Comparison of ENCODE assay signal across 8 cellular contexts in the genomic region with DNA sequence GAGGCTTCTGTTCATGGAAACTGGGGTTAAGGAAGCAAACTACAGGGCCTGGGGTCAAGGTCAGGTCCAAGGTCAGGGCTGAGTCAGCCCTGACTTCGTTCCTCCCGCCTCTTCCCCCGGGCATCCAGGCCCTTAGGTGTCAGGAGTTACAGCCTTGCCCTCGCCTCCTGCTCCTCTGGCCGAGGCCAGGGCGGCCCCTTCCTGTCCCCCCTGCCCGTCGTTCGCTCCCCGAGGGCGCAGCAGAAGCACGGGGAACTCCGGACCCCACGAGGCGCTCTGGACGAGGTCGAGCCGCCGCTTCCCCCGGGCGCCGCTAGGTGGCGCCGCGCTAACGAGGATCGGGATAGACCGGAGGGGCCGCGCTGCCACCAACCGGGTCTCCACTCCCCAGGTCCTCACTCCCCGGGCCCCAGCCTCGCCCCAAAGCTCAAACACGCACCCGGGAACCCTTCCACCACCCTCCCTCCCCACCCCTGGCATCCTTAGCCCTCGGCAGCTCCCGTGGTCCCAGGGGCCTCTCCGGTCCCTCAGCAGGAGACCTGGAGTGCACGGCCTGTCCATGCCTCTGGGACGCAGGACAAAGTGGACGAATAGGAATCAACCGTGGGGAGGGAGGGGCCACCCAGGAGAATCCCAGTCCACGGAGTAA. TPM values are rescaled to one million over a fixed set of nuclear protein-coding genes. Genes with fewer than 3 reads are reported as not detected.
DNase-seq lines count a peak whose midpoint lies in the region; ATAC-seq, FAIRE-seq and TF ChIP-seq lines count a peak whose summit lies in the region.

No MANE protein-coding gene starts in this region.

- H3K36me3 ChIP-seq in prostate gland (no peaks in the 10 kb centered on the region), uterus (no peaks in the 10 kb centered on the region)

- H3K9me3 Mint-ChIP-seq in activated naive CD4-positive, alpha-beta T cell treated with anti-CD3 and anti-CD28 coated beads, Interleukin-2, amount 50 U/mL, for 72 hours: no peaks in the 10 kb centered on the region

- POLR2A ChIA-PET in AG04449 (lab: Yijun Ruan, JAX): interaction anchor here (0.6 kb wide), 1 partner anchor 340 kb away, joined by 6 read pairs; no protein-coding TSS in a partner anchor

- H3K27ac Mint-ChIP-seq in activated naive CD4-positive, alpha-beta T cell treated with anti-CD3 and anti-CD28 coated beads, Interleukin-2, amount 50 U/mL, for 72 hours: no peak overlapping the region

- H3K27ac ChIP-seq in prostate gland (no peak overlapping the region), uterus (peak overlapping the region in 1 of 2 donors; percentile 2)

- WGBS in prostate gland: 4% methylated on average over 28 of the region's 43 CpGs

- peak overlapping the region; percentile 40 for H3K4me3 ChIP-seq in AG04449 (ENCODE audit: low read depth, low read length)
- H3K4me3 ChIP-seq in Jurkat, Clone E6-1 (ENCODE audit: low read length): peak overlapping the region; percentile 27; the same call in 1 of the 2 replicates
- no peak overlapping the region for H3K4me3 ChIP-seq in prostate gland
- H3K4me3 ChIP-seq in uterus: peak overlapping the region in 1 of 2 donors; percentile 8

- no peaks in the 10 kb centered on the region for H3K9me3 ChIP-seq in prostate gland
- H3K9me3 ChIP-seq in uterus: no peaks in the 10 kb centered on the region

- no peak for TF ChIP-seq POLR2A in prostate gland (IDR thresholded peaks at IDR 0.05)
- peak in 1 of 2 donors; percentile 26 for TF ChIP-seq POLR2A in uterus (IDR thresholded peaks at IDR 0.05)

- peak; percentile 98 for ATAC-seq in SK-N-SH treated with all-trans-retinoic acid at 6 μM for 48 hours
- ATAC-seq in activated naive CD4-positive, alpha-beta T cell treated with anti-CD3 and anti-CD28 coated beads, Interleukin-2, amount 50 U/mL, for 72 hours: peak; percentile 92 to 95

- FAIRE-seq in GM18507 (lab: Jason Lieb, UNC): peak; percentile 61

- TF ChIP-seq CTCF in AG04449 (IDR thresholded peaks at IDR 0.05; ENCODE audit: insufficient read depth, low read length, missing control alignments): peak; percentile 96
- peak; percentile 84 to 93 (median 90) for TF ChIP-seq CTCF in prostate gland (IDR thresholded peaks at IDR 0.05)
- peak; percentile 92 to 97 (median 95) for TF ChIP-seq CTCF in uterus (IDR thresholded peaks at IDR 0.05)

- DNase-seq in AG04449 (ENCODE audit: low read depth, low spot score): no peak
- DNase-seq in GM18507 (ENCODE audit: extremely low spot score, insufficient read length, low read depth): peak; percentile 79
- DNase-seq in Jurkat, Clone E6-1 (ENCODE audit: low read depth, low spot score): peak; percentile 36
- DNase-seq in activated naive CD4-positive, alpha-beta T cell treated with anti-CD3 and anti-CD28 coated beads, Interleukin-2, amount 50 U/mL, for 72 hours (ENCODE audit: low spot score in 2 of 2): peak; percentile 71 to 94
- DNase-seq in cardiac septum (ENCODE audit: low spot score): peak; percentile 92
- peak; percentile 58 for DNase-seq in prostate gland (ENCODE audit: low spot score)
- DNase-seq in uterus: peak; percentile 78 to 85

- H3K36me3 Mint-ChIP-seq in activated naive CD4-positive, alpha-beta T cell treated with anti-CD3 and anti-CD28 coated beads, Interleukin-2, amount 50 U/mL, for 72 hours: no peaks in the 10 kb centered on the region

- intact Hi-C loops in cardiac septum (cut with DNase I): loop anchor here (1.0 to 10.0 kb wide), 4 partner anchors 126 to 584 kb away; no protein-coding TSS in a partner anchor
- intact Hi-C loops in prostate gland (cut with DNase I): loop anchor here (2.0 to 5.0 kb wide), 4 partner anchors 126 to 584 kb away; no protein-coding TSS in a partner anchor
- intact Hi-C loops in uterus (cut with DNase I; ENCODE audit: low total_unique reads): loop anchor here (5.0 kb wide), 1 partner anchor 584 kb away; no protein-coding TSS in a partner anchor

- H3K27me3 ChIP-seq in prostate gland (replicated peaks; ENCODE audit: insufficient read depth) (no peaks in the 10 kb centered on the region), uterus (no peaks in the 10 kb centered on the region)

- H3K4me1 ChIP-seq in prostate gland (replicated peaks) (no peaks in the 10 kb centered on the region), uterus (peaks cover 0 to 5% of the 10 kb centered on the region in 2 donors)

- CTCF ChIA-PET in AG04449 (lab: Yijun Ruan, JAX): interaction anchor here (0.8 to 2.6 kb wide), 29 partner anchors 9 to 585 kb away, joined by 3 to 15 read pairs (median 5); no protein-coding TSS in a partner anchor

TF ChIP-seq in SK-N-SH treated with all-trans-retinoic acid at 6 μM for 48 hours, 23 proteins besides CTCF, POLR2A, EP300 and RAD21:
- TF ChIP-seq, protein P1, sequence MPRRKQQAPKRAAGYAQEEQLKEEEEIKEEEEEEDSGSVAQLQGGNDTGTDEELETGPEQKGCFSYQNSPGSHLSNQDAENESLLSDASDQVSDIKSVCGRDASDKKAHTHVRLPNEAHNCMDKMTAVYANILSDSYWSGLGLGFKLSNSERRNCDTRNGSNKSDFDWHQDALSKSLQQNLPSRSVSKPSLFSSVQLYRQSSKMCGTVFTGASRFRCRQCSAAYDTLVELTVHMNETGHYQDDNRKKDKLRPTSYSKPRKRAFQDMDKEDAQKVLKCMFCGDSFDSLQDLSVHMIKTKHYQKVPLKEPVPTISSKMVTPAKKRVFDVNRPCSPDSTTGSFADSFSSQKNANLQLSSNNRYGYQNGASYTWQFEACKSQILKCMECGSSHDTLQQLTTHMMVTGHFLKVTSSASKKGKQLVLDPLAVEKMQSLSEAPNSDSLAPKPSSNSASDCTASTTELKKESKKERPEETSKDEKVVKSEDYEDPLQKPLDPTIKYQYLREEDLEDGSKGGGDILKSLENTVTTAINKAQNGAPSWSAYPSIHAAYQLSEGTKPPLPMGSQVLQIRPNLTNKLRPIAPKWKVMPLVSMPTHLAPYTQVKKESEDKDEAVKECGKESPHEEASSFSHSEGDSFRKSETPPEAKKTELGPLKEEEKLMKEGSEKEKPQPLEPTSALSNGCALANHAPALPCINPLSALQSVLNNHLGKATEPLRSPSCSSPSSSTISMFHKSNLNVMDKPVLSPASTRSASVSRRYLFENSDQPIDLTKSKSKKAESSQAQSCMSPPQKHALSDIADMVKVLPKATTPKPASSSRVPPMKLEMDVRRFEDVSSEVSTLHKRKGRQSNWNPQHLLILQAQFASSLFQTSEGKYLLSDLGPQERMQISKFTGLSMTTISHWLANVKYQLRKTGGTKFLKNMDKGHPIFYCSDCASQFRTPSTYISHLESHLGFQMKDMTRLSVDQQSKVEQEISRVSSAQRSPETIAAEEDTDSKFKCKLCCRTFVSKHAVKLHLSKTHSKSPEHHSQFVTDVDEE (CRISPR knock-in tag; IDR thresholded peaks at IDR 0.05): no peak
- TF ChIP-seq ZFP3 (CRISPR knock-in tag; IDR thresholded peaks at IDR 0.05) (peak; percentile 74; the same call in 1 of the 2 replicates), TOX (CRISPR knock-in tag; IDR thresholded peaks at IDR 0.05; ENCODE audit: borderline replicate concordance) (no peak), ISL1 (CRISPR knock-in tag; IDR thresholded peaks at IDR 0.05) (no peak), PPARA (CRISPR knock-in tag; IDR thresholded peaks at IDR 0.05; ENCODE audit: borderline replicate concordance) (no peak)

RNA-seq across cellular contexts. Expression of a gene that starts 59.2 kb away (rescaled TPM):
- not detected for polyA plus RNA-seq in Jurkat, Clone E6-1 (2012; ENCODE audit: insufficient read depth, insufficient read length)
- not detected for total RNA-seq in activated naive CD4-positive, alpha-beta T cell treated with anti-CD3 and anti-CD28 coated beads, Interleukin-2, amount 50 U/mL, for 72 hours
- total RNA-seq in cardiac septum: not detected
- total RNA-seq in prostate gland: not detected
- total RNA-seq in uterus: not detected

Comparison
In these comparisons a context has a peak if more than half of its experiments do, and no peak if none do; other contexts are left out.
1. H3K4me3 ChIP-seq: peak in AG04449 (single experiment) and Jurkat, Clone E6-1 (single experiment); none in prostate gland (0 of 2).
2. Peak in every context shown above with its lines, with median percentiles within 50 percentile points of each other: CTCF ChIP-seq.